ENCODE assay signal across 8 cellular contexts in genomic region chr11:127345819-127346459, GRCh38.
DNase-seq lines count a peak whose midpoint lies in the region; ATAC-seq and TF ChIP-seq lines count a peak whose summit lies in the region.

No MANE protein-coding gene starts in this region.

- H3K9me3 ChIP-seq in GM23248 (ENCODE audit: low read depth) (no peaks in the 10 kb centered on the region), transverse colon (no peaks in the 10 kb centered on the region)

- ATAC-seq in GM21447 (IDR thresholded peaks at IDR 0.05; ENCODE audit: unreplicated experiment): no peak
- no peak for ATAC-seq in stimulated activated effector memory CD8-positive, alpha-beta T cell treated with anti-CD3 and anti-CD28 coated beads, Interleukin-12 subunit alpha, Interleukin-12 subunit beta, amount 100 ng/mL, for 72 hours

- H3K79me2 ChIP-seq in GM23248 (ENCODE audit: insufficient read depth): no peaks in the 10 kb centered on the region

- TF ChIP-seq EP300 in transverse colon (IDR thresholded peaks at IDR 0.05; ENCODE audit: low read depth): no peak

- TF ChIP-seq CTCF in brain microvascular endothelial cell (IDR thresholded peaks at IDR 0.05; ENCODE audit: low read depth, low read length, missing control alignments): peak; percentile 88
- TF ChIP-seq CTCF in transverse colon (IDR thresholded peaks at IDR 0.05): peak; percentile 37 to 58 (median 44)

- H3K4me3 Mint-ChIP-seq in stimulated activated effector memory CD8-positive, alpha-beta T cell treated with anti-CD3 and anti-CD28 coated beads, Interleukin-12 subunit alpha, Interleukin-12 subunit beta, amount 100 ng/mL, for 72 hours: no peak overlapping the region

- H3K4me1 ChIP-seq in GM23248 (ENCODE audit: insufficient read depth) (no peaks in the 10 kb centered on the region), transverse colon (no peaks in the 10 kb centered on the region)

- H3K4me2 ChIP-seq in GM23248 (ENCODE audit: unreplicated experiment): peak overlapping the region; percentile 9

- in situ Hi-C loops in GM23248 (cut with MboI) (loop anchor here (10.0 to 25.0 kb wide), 3 partner anchors 331 to 909 kb away; no protein-coding TSS in a partner anchor), brain microvascular endothelial cell (cut with HindIII; ENCODE audit: low pct_ligation_motif_present, low sequenced_read_pairs) (no loop called here), transverse colon (cut with MboI; ENCODE audit: low pct_ligation_motif_present in 1 of 4, low pct_unique_long_range_greater_than_20kb in 1 of 4, low sequenced_read_pairs in 3 of 4) (loop anchor here in 1 of 4 donors (10.0 kb wide), 1 partner anchor 901 kb away; no protein-coding TSS in a partner anchor)

- H2AFZ ChIP-seq in GM23248: peak overlapping the region; percentile 8; the same call in 1 of the 2 replicates

- no peaks in the 10 kb centered on the region for H4K20me1 ChIP-seq in GM23248 (ENCODE audit: insufficient read depth)

- no peaks in the 10 kb centered on the region for H3F3A ChIP-seq in GM23248 (ENCODE audit: insufficient read depth)

- no peak overlapping the region for H3K27ac ChIP-seq in GM23248
- H3K27ac ChIP-seq in brain microvascular endothelial cell: no peak overlapping the region
- H3K27ac ChIP-seq in transverse colon: no peak overlapping the region

- no peaks in the 10 kb centered on the region for H3K36me3 ChIP-seq in GM23248 (ENCODE audit: low read depth)
- H3K36me3 ChIP-seq in brain microvascular endothelial cell (replicated peaks): no peaks in the 10 kb centered on the region
- no peaks in the 10 kb centered on the region for H3K36me3 ChIP-seq in transverse colon

- WGBS in GM23248 (ENCODE audit: low coverage in 1 of 2, low lambda C conversion rate in 2 of 2, missing lambda C conversion rate in 2 of 2), 2 experiments: 11 to 12% methylated on average over 12 of the region's 12 CpGs
- 56 to 59% methylated on average over 11 to 12 of the region's 12 CpGs for WGBS in transverse colon (ENCODE audit: low coverage in 1 of 2), 2 donors

- H3K9ac ChIP-seq in GM23248: no peak overlapping the region

- intact Hi-C loops in transverse colon (cut with DNase I; ENCODE audit: low total_unique reads): loop anchor here (5.0 kb wide), 1 partner anchor 904 kb away; no protein-coding TSS in a partner anchor

- H3K4me3 ChIP-seq in GM23248: 0 out of 2 replicates have a peak overlapping the region, but pooled peaks have one; percentile 1
- no peak overlapping the region for H3K4me3 ChIP-seq in brain microvascular endothelial cell (ENCODE audit: low read depth, low read length)
- H3K4me3 ChIP-seq in transverse colon: no peak overlapping the region

- no peak for TF ChIP-seq POLR2A in transverse colon (IDR thresholded peaks at IDR 0.05)

- no peaks in the 10 kb centered on the region for H3K9me2 ChIP-seq in GM23248 (ENCODE audit: insufficient read depth)

- H3K9me3 Mint-ChIP-seq in stimulated activated effector memory CD8-positive, alpha-beta T cell treated with anti-CD3 and anti-CD28 coated beads, Interleukin-12 subunit alpha, Interleukin-12 subunit beta, amount 100 ng/mL, for 72 hours: peaks cover 7% of the 10 kb centered on the region

- no peaks in the 10 kb centered on the region for H3K4me1 Mint-ChIP-seq in stimulated activated effector memory CD8-positive, alpha-beta T cell treated with anti-CD3 and anti-CD28 coated beads, Interleukin-12 subunit alpha, Interleukin-12 subunit beta, amount 100 ng/mL, for 72 hours

- peak; percentile 28 for DNase-seq in COLO668 (lab: John Stamatoyannopoulos, UW; ENCODE audit: unreplicated experiment)
- peak; percentile 70 for DNase-seq in GM23248
- DNase-seq in NCI-H510A treated with DMSO at 0.1 percent for 48 hours (lab: John Stamatoyannopoulos, UW): peak; percentile 72
- peak; percentile 15 for DNase-seq in brain microvascular endothelial cell
- peak; percentile 58 for DNase-seq in left kidney (ENCODE audit: low read depth, low spot score)
- no peak for DNase-seq in transverse colon
- DNase-seq in stimulated activated effector memory CD8-positive, alpha-beta T cell treated with anti-CD3 and anti-CD28 coated beads, Interleukin-12 subunit alpha, Interleukin-12 subunit beta, amount 100 ng/mL, for 72 hours (ENCODE audit: low spot score in 2 of 2): no peak

- H3K27ac Mint-ChIP-seq in stimulated activated effector memory CD8-positive, alpha-beta T cell treated with anti-CD3 and anti-CD28 coated beads, Interleukin-12 subunit alpha, Interleukin-12 subunit beta, amount 100 ng/mL, for 72 hours: no peak overlapping the region

- H3K27me3 ChIP-seq in GM23248 (replicated peaks; ENCODE audit: insufficient read depth) (peaks cover 30% of the 10 kb centered on the region), brain microvascular endothelial cell (replicated peaks) (no peaks in the 10 kb centered on the region), transverse colon (no peaks in the 10 kb centered on the region)

- H3K36me3 Mint-ChIP-seq in stimulated activated effector memory CD8-positive, alpha-beta T cell treated with anti-CD3 and anti-CD28 coated beads, Interleukin-12 subunit alpha, Interleukin-12 subunit beta, amount 100 ng/mL, for 72 hours: no peaks in the 10 kb centered on the region

Comparison
In these comparisons a context has a peak if more than half of its experiments do, and no peak if none do; other contexts are left out.
1. DNase-seq: peak in COLO668 (single experiment), GM23248 (single experiment), NCI-H510A treated with DMSO at 0.1 percent for 48 hours (single experiment), brain microvascular endothelial cell (single experiment) and left kidney (single experiment); none in transverse colon (single experiment) and stimulated activated effector memory CD8-positive, alpha-beta T cell treated with anti-CD3 and anti-CD28 coated beads, Interleukin-12 subunit alpha, Interleukin-12 subunit beta, amount 100 ng/mL, for 72 hours (0 of 2).